Comparison of ENCODE assay signal across 25 cellular contexts in genomic region chr18:60739212-60739611, GRCh38.
"Had no signal": no experiment of that assay in that cellular context is flagged by ENCODE, and none has a peak within 500 bp of the region (broad histone marks: within the 10 kb centered on the region; RNA-seq: fewer than 3 reads in every experiment).

No MANE protein-coding gene starts in this region.

- H3K36me3 ChIP-seq: ascending aorta, SJCRH30 had no signal

- FAIRE-seq: bronchial epithelial cell had no signal

- H3K27me3 Mint-ChIP-seq: activated CD4-positive, alpha-beta memory T cell treated with anti-CD3 and anti-CD28 coated beads, Interleukin-2, amount 10 ng/mL, durations not matched to agents 7 days and 5 days; activated CD4-positive, alpha-beta T cell treated with anti-CD3 and anti-CD28 coated beads for 36 hours; activated naive CD4-positive, alpha-beta T cell treated with anti-CD3 and anti-CD28 coated beads, Interleukin-2, amount 50 U/mL, for 24 hours had no signal

- H3K4me1 ChIP-seq: ascending aorta, body of pancreas, SJCRH30 had no signal

- H3K27ac ChIP-seq: ascending aorta, body of pancreas, SJCRH30, VCaP had no signal

- H3K36me3 Mint-ChIP-seq: activated naive CD4-positive, alpha-beta T cell treated with anti-CD3 and anti-CD28 coated beads, Interleukin-2, amount 50 U/mL, for 24 hours had no signal

- H3K27me3 ChIP-seq: ascending aorta, body of pancreas, SJCRH30 had no signal

- H3K9me3 ChIP-seq: ascending aorta, body of pancreas, SJCRH30, SK-N-SH had no signal

- DNase-seq: activated CD4-positive, alpha-beta memory T cell treated with anti-CD3 and anti-CD28 coated beads, Interleukin-2, amount 10 ng/mL, durations not matched to agents 7 days and 5 days; activated CD4-positive, alpha-beta T cell treated with anti-CD3 and anti-CD28 coated beads for 36 hours; activated CD4-positive, alpha-beta T cell treated with anti-CD3 and anti-CD28 coated beads, Interleukin-2, amount 50 U/mL, for 1 hour; activated T-cell treated with anti-CD3 and anti-CD28 coated beads for 4 hours; activated T-cell treated with anti-CD3 and anti-CD28 coated beads, Interleukin-2, amount 50 U/mL, for 72 hours; body of pancreas; KG1; NCI-H1048; NCI-H146; NCI-H187 treated with DMSO at 0.1 percent for 48 hours; NCI-H2081 treated with DMSO at 0.1 percent for 48 hours; NCI-H226; NCI-H526; NCI-H82; OCI-M1; Right ventricle myocardium superior; RPMI8226; SJCRH30; SK-N-SH; T-helper 1 cell had no signal

- ATAC-seq: activated CD4-positive, alpha-beta T cell treated with anti-CD3 and anti-CD28 coated beads for 36 hours; activated T-cell treated with anti-CD3 and anti-CD28 coated beads, Interleukin-2, amount 50 U/mL, for 72 hours; body of pancreas; Panc1 had no signal

- H3K4me3 Mint-ChIP-seq: activated CD4-positive, alpha-beta memory T cell treated with anti-CD3 and anti-CD28 coated beads, Interleukin-2, amount 10 ng/mL, durations not matched to agents 7 days and 5 days; activated CD4-positive, alpha-beta T cell treated with anti-CD3 and anti-CD28 coated beads for 36 hours; activated naive CD4-positive, alpha-beta T cell treated with anti-CD3 and anti-CD28 coated beads, Interleukin-2, amount 50 U/mL, for 24 hours; activated T-cell treated with anti-CD3 and anti-CD28 coated beads, Interleukin-2, amount 50 U/mL, for 72 hours had no signal

- H3K4me2 ChIP-seq: SK-N-SH had no signal

- H3K9ac ChIP-seq: SK-N-SH had no signal

- H3K27ac Mint-ChIP-seq: activated CD4-positive, alpha-beta memory T cell treated with anti-CD3 and anti-CD28 coated beads, Interleukin-2, amount 10 ng/mL, durations not matched to agents 7 days and 5 days; activated CD4-positive, alpha-beta T cell treated with anti-CD3 and anti-CD28 coated beads for 36 hours; activated naive CD4-positive, alpha-beta T cell treated with anti-CD3 and anti-CD28 coated beads, Interleukin-2, amount 50 U/mL, for 24 hours; activated T-cell treated with anti-CD3 and anti-CD28 coated beads, Interleukin-2, amount 50 U/mL, for 72 hours had no signal

- H3K9me3 Mint-ChIP-seq: activated naive CD4-positive, alpha-beta T cell treated with anti-CD3 and anti-CD28 coated beads, Interleukin-2, amount 50 U/mL, for 24 hours had no signal

- H3K4me1 Mint-ChIP-seq: activated CD4-positive, alpha-beta memory T cell treated with anti-CD3 and anti-CD28 coated beads, Interleukin-2, amount 10 ng/mL, durations not matched to agents 7 days and 5 days; activated CD4-positive, alpha-beta T cell treated with anti-CD3 and anti-CD28 coated beads for 36 hours; activated naive CD4-positive, alpha-beta T cell treated with anti-CD3 and anti-CD28 coated beads, Interleukin-2, amount 50 U/mL, for 24 hours had no signal

- H3K4me3 ChIP-seq: ascending aorta, body of pancreas, SJCRH30 had no signal
